In genomic region chr11:79822771-79823170, GRCh38 we compare ENCODE assay signal across 31 cellular contexts.
"Had no signal": no experiment of that assay in that cellular context is flagged by ENCODE, and none has a peak within 500 bp of the region (broad histone marks: within the 10 kb centered on the region; RNA-seq: fewer than 3 reads in every experiment).

No MANE protein-coding gene starts in this region.

- H3K9me3 ChIP-seq: adrenal gland, body of pancreas had no signal

- H3K27ac ChIP-seq: adrenal gland, body of pancreas, brain microvascular endothelial cell, VCaP had no signal

- H3K36me3 ChIP-seq: adrenal gland, brain microvascular endothelial cell had no signal

- DNase-seq: activated B cell treated with CpG ODN at 0.5 μM for 24 hours; activated CD4-positive, alpha-beta memory T cell treated with anti-CD3 and anti-CD28 coated beads for 36 hours; activated CD4-positive, alpha-beta T cell treated with anti-CD3 and anti-CD28 coated beads for 4 hours; activated CD4-positive, alpha-beta T cell treated with anti-CD3 and anti-CD28 coated beads, Interleukin-2, amount 10 ng/mL, durations not matched to agents 24 days and 14 days; activated CD4-positive, alpha-beta T cell treated with anti-CD3 and anti-CD28 coated beads, Interleukin-2, amount 50 U/mL, for 1 hour; activated CD4-positive, alpha-beta T cell treated with anti-CD3 and anti-CD28 coated beads, Interleukin-2, amount 50 U/mL, for 4 hours; activated CD4-positive, CD25-positive, alpha-beta regulatory T cell treated with anti-CD3 and anti-CD28 coated beads, Interleukin-2, amount 50 U/mL, for 72 hours; activated CD8-positive, alpha-beta memory T cell treated with anti-CD3 and anti-CD28 coated beads, Interleukin-2, amount 50 U/mL, for 4 hours; activated CD8-positive, alpha-beta T cell treated with anti-CD3 and anti-CD28 coated beads for 36 hours; activated effector memory CD4-positive, alpha-beta T cell treated with anti-CD3 and anti-CD28 coated beads, Interleukin-2, amount 50 U/mL, for 16 hours; activated gamma-delta T cell treated with Interleukin-2 at 50 U/mL for 16 hours; activated naive CD4-positive, alpha-beta T cell; activated naive CD4-positive, alpha-beta T cell treated with anti-CD3 and anti-CD28 coated beads for 36 hours; activated naive CD4-positive, alpha-beta T cell treated with anti-CD3 and anti-CD28 coated beads, Interleukin-2, amount 50 U/mL, for 16 hours; activated naive CD8-positive, alpha-beta T cell treated with anti-CD3 and anti-CD28 coated beads for 36 hours; activated T-cell treated with anti-CD3 and anti-CD28 coated beads for 4 hours; activated T-cell treated with anti-CD3 and anti-CD28 coated beads, Interleukin-2, amount 50 U/mL, for 1 hour; activated T-cell treated with anti-CD3 and anti-CD28 coated beads, Interleukin-2, amount 50 U/mL, for 4 hours; activated T-cell treated with anti-CD3 and anti-CD28 coated beads, Interleukin-2, amount 50 U/mL, for 72 hours; adrenal gland; amniotic stem cell; aorta; body of pancreas; brain microvascular endothelial cell; central memory CD4-positive, alpha-beta T cell; T-helper 1 cell; T-helper 2 cell; T-helper 9 cell had no signal

- ATAC-seq: activated CD8-positive, alpha-beta T cell treated with anti-CD3 and anti-CD28 coated beads for 36 hours; activated naive CD4-positive, alpha-beta T cell treated with anti-CD3 and anti-CD28 coated beads, Interleukin-2, amount 50 U/mL, for 72 hours; activated T-cell treated with anti-CD3 and anti-CD28 coated beads, Interleukin-2, amount 50 U/mL, for 4 hours; activated T-cell treated with anti-CD3 and anti-CD28 coated beads, Interleukin-2, amount 50 U/mL, for 72 hours; activated T-helper 17 cell treated with anti-CD3 and anti-CD28 coated beads, Interleukin-2, amount 50 U/mL, for 72 hours; body of pancreas had no signal

- H3K4me1 ChIP-seq: adrenal gland, body of pancreas had no signal

- H3K4me3 ChIP-seq: adrenal gland, body of pancreas had no signal

- H3K27me3 ChIP-seq: adrenal gland, body of pancreas, brain microvascular endothelial cell had no signal
